8 cellular contexts compared by ENCODE assay signal in genomic region chr6:33744895-33745546, GRCh38. TPM values are rescaled to one million over a fixed set of nuclear protein-coding genes. Genes with fewer than 3 reads are reported as not detected.
DNase-seq lines count a peak whose midpoint lies in the region; TF ChIP-seq lines count a peak whose summit lies in the region.

No MANE protein-coding gene starts in this region.

- DNase-seq in NCI-H1417 (lab: John Stamatoyannopoulos, UW) (peak; percentile 52 to 74 (median 73)), NCI-H1417 treated with DMSO at 0.1 percent for 48 hours (lab: John Stamatoyannopoulos, UW) (no peak), MV-4-11 (lab: John Stamatoyannopoulos, UW) (no peak), germinal center (ENCODE audit: low spot score) (no peak), G401 (ENCODE audit: low spot score) (no peak)

- H3K27me3 ChIP-seq in layer of hippocampus (ENCODE audit: control insufficient read depth, insufficient read depth, low read length), result no peaks in the 10 kb centered on the region

- no peak for TF ChIP-seq CTCF in VCaP (conservative IDR thresholded peaks at IDR 0.05)

- in situ Hi-C loops in G401 (cut with HindIII; ENCODE audit: low sequenced_read_pairs), result no loop called here

- H3K27ac ChIP-seq in VCaP (peak overlapping the region; percentile 99), layer of hippocampus (ENCODE audit: low read depth, low read length) (peak overlapping the region; percentile 96), temporal lobe (ENCODE audit: low read depth, low read length) (peak overlapping the region; percentile 92)

RNA-seq across cellular contexts. Expression of gene IP6K3, which starts 1.7 kb away (rescaled TPM):
- not detected for total RNA-seq in temporal lobe
- total RNA-seq in G401 (2014; rRNA removed; shearing (Covaris generic)), result 42.6 and 51.1 TPM in 2 replicates

RNA-seq across cellular contexts. Expression of gene UQCC2, which starts 33.5 kb away (rescaled TPM):
- 10.8 TPM for total RNA-seq in temporal lobe
- total RNA-seq in G401 (2014; rRNA removed; shearing (Covaris generic)), result 24.9 and 51.4 TPM in 2 replicates

RNA-seq across cellular contexts. Expression of gene LEMD2, which starts 43.9 kb away (rescaled TPM):
- 23.6 TPM for total RNA-seq in temporal lobe
- total RNA-seq in G401 (2014; rRNA removed; shearing (Covaris generic)), result 65.1 and 66.7 TPM in 2 replicates

RNA-seq across cellular contexts. Expression of gene MLN, which starts 58.8 kb away (rescaled TPM):
- not detected for total RNA-seq in temporal lobe
- 2.5 TPM in 1 of 2 replicates, not detected in the other for total RNA-seq in G401 (2014; rRNA removed; shearing (Covaris generic))

Comparison
In these comparisons a context has a peak if more than half of its experiments do, and no peak if none do; other contexts are left out.
1. DNase-seq: peak in NCI-H1417 (3 of 3); none in NCI-H1417 treated with DMSO at 0.1 percent for 48 hours (single experiment), MV-4-11 (single experiment), germinal center (single experiment) and G401 (single experiment).
2. RNA of gene IP6K3, which starts 1.7 kb away (total RNA-seq): 42.6 to 51.1 TPM in G401; not detected in temporal lobe (single experiment); every median in the first group is over 10 times any median in the second.
3. Peak in every context shown above with its lines, with median percentiles within 50 percentile points of each other: H3K27ac ChIP-seq.